ENCODE assay signal across 8 cellular contexts in the genomic region with DNA sequence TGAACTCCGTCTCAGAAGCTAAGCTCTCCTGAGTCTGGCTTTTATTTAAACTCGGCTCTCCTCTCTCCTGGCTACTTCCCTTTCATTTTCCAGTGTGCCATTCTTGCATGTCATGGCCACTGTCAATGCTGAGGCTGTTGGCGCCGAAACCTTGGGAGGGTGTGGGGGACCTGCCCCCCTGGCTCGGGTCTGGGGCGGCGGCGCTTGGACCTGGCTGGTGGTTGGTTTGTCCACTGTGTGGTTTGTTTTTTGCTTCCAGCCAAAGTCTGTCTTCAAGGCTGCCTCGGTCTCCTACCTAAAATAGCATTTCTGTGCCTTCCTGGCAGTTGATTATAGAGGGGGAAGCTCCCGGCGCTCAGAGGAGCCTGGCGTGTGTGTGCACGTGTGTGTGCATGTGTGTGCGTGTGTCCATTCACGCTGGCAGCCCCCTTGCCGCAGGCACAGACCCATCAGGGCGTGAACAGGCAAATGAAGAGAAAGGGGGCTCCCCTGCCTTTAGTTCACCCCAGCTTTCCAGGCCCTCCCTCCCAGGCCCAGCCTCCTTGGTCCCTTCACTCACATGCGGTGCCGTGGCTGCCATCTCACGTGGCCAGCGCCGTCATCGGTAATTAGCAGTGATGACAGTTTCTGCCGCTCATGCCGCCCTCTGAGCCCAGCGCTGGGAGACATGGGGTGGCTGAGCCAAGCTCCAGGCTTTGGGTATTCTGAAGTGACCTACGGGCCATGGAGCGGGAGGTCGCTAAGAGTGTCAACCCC.
A peak's percentile ranks its signal among the peaks of the same experiment; 100 is the strongest.
DNase-seq lines count a peak whose midpoint lies in the region; ATAC-seq and TF ChIP-seq lines count a peak whose summit lies in the region.

No MANE protein-coding gene starts in this region.

- H3K9me3 Mint-ChIP-seq in CD4-positive, alpha-beta memory T cell = no peaks in the 10 kb centered on the region
- H3K9me3 Mint-ChIP-seq in activated naive CD8-positive, alpha-beta T cell treated with anti-CD3 and anti-CD28 coated beads for 36 hours = peaks cover 4% of the 10 kb centered on the region

- H3K4me3 ChIP-seq in CD4-positive, alpha-beta memory T cell (ENCODE audit: low read length in 2 of 2) = no peak overlapping the region
- peak overlapping the region in 2 of 3 donors; percentile 6 to 14 for H3K4me3 ChIP-seq in right lobe of liver

- CTCF ChIA-PET in CD4-positive, alpha-beta memory T cell (lab: Charles Lee; ENCODE audit: partially characterized antibody) = no interaction called here

- DNase-seq in CD4-positive, alpha-beta memory T cell = no peak
- no peak for DNase-seq in activated naive CD8-positive, alpha-beta T cell treated with anti-CD3 and anti-CD28 coated beads for 36 hours
- DNase-seq in right lobe of liver (peak in 2 of 3 donors; percentile 48 to 58), NCI-H226 (no peak), DMS53 (lab: John Stamatoyannopoulos, UW) (no peak)

- WGBS in right lobe of liver (ENCODE audit: insufficient coverage, low coverage, low lambda C conversion rate, missing lambda C conversion rate) = 72% methylated on average over 12 of the region's 29 CpGs

- H3K36me3 ChIP-seq in CD4-positive, alpha-beta memory T cell (ENCODE audit: insufficient read depth, low read length) = no peaks in the 10 kb centered on the region
- H3K36me3 ChIP-seq in right lobe of liver = no peaks in the 10 kb centered on the region

- peak overlapping the region in 2 of 7 donors; percentile 31 to 35 for H3K27ac Mint-ChIP-seq in CD4-positive, alpha-beta memory T cell
- H3K27ac Mint-ChIP-seq in activated naive CD8-positive, alpha-beta T cell treated with anti-CD3 and anti-CD28 coated beads for 36 hours = no peak overlapping the region

- no peak for TF ChIP-seq POLR2A in right lobe of liver (IDR thresholded peaks at IDR 0.05)

- POLR2A ChIA-PET in CD4-positive, alpha-beta memory T cell (lab: Charles Lee; ENCODE audit: partially characterized antibody) = no interaction called here

- ATAC-seq in HG03442 (IDR thresholded peaks at IDR 0.05; ENCODE audit: unreplicated experiment) (peak; percentile 21), right lobe of liver (no peak), HG02884 (IDR thresholded peaks at IDR 0.05; ENCODE audit: unreplicated experiment) (no peak), HG03565 (IDR thresholded peaks at IDR 0.05; ENCODE audit: unreplicated experiment) (no peak)

- H3K36me3 Mint-ChIP-seq in CD4-positive, alpha-beta memory T cell = no peaks in the 10 kb centered on the region
- peaks cover 3% of the 10 kb centered on the region for H3K36me3 Mint-ChIP-seq in activated naive CD8-positive, alpha-beta T cell treated with anti-CD3 and anti-CD28 coated beads for 36 hours

- peaks cover 52% of the 10 kb centered on the region for H3K4me1 ChIP-seq in CD4-positive, alpha-beta memory T cell (ENCODE audit: insufficient read depth, low read length)
- H3K4me1 ChIP-seq in right lobe of liver = peaks cover 0 to 43% (median 21%) of the 10 kb centered on the region in 4 donors

- H3K27me3 Mint-ChIP-seq in CD4-positive, alpha-beta memory T cell = no peaks in the 10 kb centered on the region
- H3K27me3 Mint-ChIP-seq in activated naive CD8-positive, alpha-beta T cell treated with anti-CD3 and anti-CD28 coated beads for 36 hours = no peaks in the 10 kb centered on the region

- intact Hi-C loops in CD4-positive, alpha-beta memory T cell (cut with micrococcal nuclease) = no loop called here
- intact Hi-C loops in right lobe of liver (cut with DNase I) = no loop called here

- no peak overlapping the region for H3K27ac ChIP-seq in CD4-positive, alpha-beta memory T cell (ENCODE audit: low read depth, low read length)
- H3K27ac ChIP-seq in right lobe of liver = peak overlapping the region; percentile 21 to 74 (median 37)

- TF ChIP-seq CTCF in right lobe of liver (IDR thresholded peaks at IDR 0.05) = no peak

- H3K27me3 ChIP-seq in CD4-positive, alpha-beta memory T cell (ENCODE audit: insufficient read depth, low read length) = no peaks in the 10 kb centered on the region
- no peaks in the 10 kb centered on the region for H3K27me3 ChIP-seq in right lobe of liver

- peaks cover 26 to 50% (median 38%) of the 10 kb centered on the region in 4 donors for H3K4me1 Mint-ChIP-seq in CD4-positive, alpha-beta memory T cell
- H3K4me1 Mint-ChIP-seq in activated naive CD8-positive, alpha-beta T cell treated with anti-CD3 and anti-CD28 coated beads for 36 hours = peaks cover 39% of the 10 kb centered on the region

- H3K4me3 Mint-ChIP-seq in CD4-positive, alpha-beta memory T cell = peak overlapping the region in 6 of 8 donors; percentile 8 to 35 (median 27)
- peak overlapping the region; percentile 82 for H3K4me3 Mint-ChIP-seq in activated naive CD8-positive, alpha-beta T cell treated with anti-CD3 and anti-CD28 coated beads for 36 hours

- H3K9me3 ChIP-seq in CD4-positive, alpha-beta memory T cell (ENCODE audit: control insufficient read depth in 1 of 2, low read length in 2 of 2) = no peaks in the 10 kb centered on the region
- no peaks in the 10 kb centered on the region for H3K9me3 ChIP-seq in right lobe of liver

Comparison
In these comparisons a context has a peak if more than half of its experiments do, and no peak if none do; other contexts are left out.
1. DNase-seq: peak in right lobe of liver (2 of 3); none in CD4-positive, alpha-beta memory T cell (0 of 5), activated naive CD8-positive, alpha-beta T cell treated with anti-CD3 and anti-CD28 coated beads for 36 hours (single experiment), NCI-H226 (single experiment) and DMS53 (single experiment).
2. H3K4me3 ChIP-seq: peak in right lobe of liver (2 of 3); none in CD4-positive, alpha-beta memory T cell (0 of 2).